ENCODE assay signal across 12 cellular contexts in the genomic region with DNA sequence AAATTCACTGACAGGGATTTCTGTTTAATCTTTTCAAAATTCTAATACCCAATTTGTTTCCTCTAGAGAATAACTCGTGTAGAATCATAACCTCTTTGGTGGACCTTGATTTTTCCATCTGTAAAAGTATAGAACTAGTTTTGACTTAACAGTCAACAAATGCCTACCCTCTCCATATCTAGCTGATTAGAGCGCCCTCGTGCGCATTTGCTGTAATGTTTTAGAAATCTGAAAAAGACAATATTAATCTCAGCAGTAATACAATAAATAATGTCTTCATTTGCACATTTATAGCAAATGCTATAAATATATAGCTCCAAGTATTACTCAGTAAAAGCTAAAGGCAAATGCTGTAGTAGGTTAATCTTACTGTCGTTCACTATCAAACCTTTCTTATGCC. TPM values are rescaled to one million over a fixed set of nuclear protein-coding genes. Genes with fewer than 3 reads are reported as not detected.
DNase-seq lines count a peak whose midpoint lies in the region; ATAC-seq and TF ChIP-seq lines count a peak whose summit lies in the region.
"Not testable (repeated sequence)": the region's sequence is repeated elsewhere in the genome, so short reads cannot be mapped to it uniquely, and the experiment has no call there.
"Had no signal": no experiment of that assay in that cellular context is flagged by ENCODE, and none has a peak within 500 bp of the region (broad histone marks: within the 10 kb centered on the region; RNA-seq: fewer than 3 reads in every experiment).

No MANE protein-coding gene starts in this region.

- not testable (repeated sequence) for TF ChIP-seq POLR2A in right lobe of liver (IDR thresholded peaks at IDR 0.05)

- not testable (repeated sequence) for H3K4me1 ChIP-seq in MM.1S (ENCODE audit: low read length); endodermal cell (ENCODE audit: control insufficient read depth, insufficient read depth, low read length); right lobe of liver; smooth muscle cell (ENCODE audit: low read depth)

- not testable (repeated sequence) for H3K36me3 Mint-ChIP-seq in activated CD4-positive, alpha-beta T cell treated with anti-CD3 and anti-CD28 coated beads, Interleukin-2, amount 10 ng/mL, durations not matched to agents 24 days and 14 days (ENCODE audit: low read depth); activated naive CD4-positive, alpha-beta T cell treated with anti-CD3 and anti-CD28 coated beads for 36 hours (ENCODE audit: low read depth); endodermal cell (ENCODE audit: low read depth)

- CTCF ChIA-PET in activated naive CD4-positive, alpha-beta T cell treated with anti-CD3 and anti-CD28 coated beads for 36 hours (lab: Charles Lee): not testable (repeated sequence)

- WGBS in endodermal cell (ENCODE audit: insufficient coverage in 1 of 2, insufficient read length in 1 of 2), 2 experiments: no CpG with 5 or more reads among the region's 5 CpGs
- WGBS in right lobe of liver (ENCODE audit: insufficient coverage, low coverage, low lambda C conversion rate, missing lambda C conversion rate): 39% methylated on average over 4 of the region's 5 CpGs
- 29% methylated on average over 5 of the region's 5 CpGs for WGBS in smooth muscle cell (ENCODE audit: low lambda C conversion rate)

- not testable (repeated sequence) for ATAC-seq in right lobe of liver

- not testable (repeated sequence) for H3K27me3 ChIP-seq in MM.1S (replicated peaks; ENCODE audit: insufficient read depth, low read length); endodermal cell (ENCODE audit: control insufficient read depth, insufficient read depth, low read length, poor library complexity, severe bottlenecking); right lobe of liver; smooth muscle cell (ENCODE audit: low read depth)

- not testable (repeated sequence) for H4K20me1 ChIP-seq in MM.1S (ENCODE audit: insufficient read depth, low read length); smooth muscle cell (ENCODE audit: low read depth)

- not testable (repeated sequence) for H3K4me2 ChIP-seq in MM.1S (ENCODE audit: low read depth, low read length); smooth muscle cell

- not testable (repeated sequence) for H3K4me3 ChIP-seq in MM.1S (ENCODE audit: low read length); endodermal cell (ENCODE audit: low read length); right lobe of liver; smooth muscle cell

- not testable (repeated sequence) for DNase-seq in MM.1S; endodermal cell; smooth muscle cell (lab: John Stamatoyannopoulos, UW; ENCODE audit: unreplicated experiment)
- peak; percentile 59 for DNase-seq in activated CD4-positive, alpha-beta T cell treated with anti-CD3 and anti-CD28 coated beads, Interleukin-2, amount 10 ng/mL, durations not matched to agents 24 days and 14 days
- DNase-seq in activated naive CD4-positive, alpha-beta T cell treated with anti-CD3 and anti-CD28 coated beads for 36 hours: peak; percentile 56
- DNase-seq in right lobe of liver: peak in 1 of 3 donors; percentile 32

- not testable (repeated sequence) for H3K27ac ChIP-seq in 22Rv1; MM.1S (ENCODE audit: low read length); endodermal cell (ENCODE audit: low read depth, low read length); right lobe of liver; smooth muscle cell (ENCODE audit: low read depth)

- not testable (repeated sequence) for H3K9me3 Mint-ChIP-seq in activated CD4-positive, alpha-beta T cell treated with anti-CD3 and anti-CD28 coated beads, Interleukin-2, amount 10 ng/mL, durations not matched to agents 24 days and 14 days; activated naive CD4-positive, alpha-beta T cell treated with anti-CD3 and anti-CD28 coated beads for 36 hours; endodermal cell

- H3K4me3 Mint-ChIP-seq in activated CD4-positive, alpha-beta T cell treated with anti-CD3 and anti-CD28 coated beads, Interleukin-2, amount 10 ng/mL, durations not matched to agents 24 days and 14 days; activated naive CD4-positive, alpha-beta T cell treated with anti-CD3 and anti-CD28 coated beads for 36 hours; endodermal cell: not testable (repeated sequence)

- H3K4me1 Mint-ChIP-seq in activated CD4-positive, alpha-beta T cell treated with anti-CD3 and anti-CD28 coated beads, Interleukin-2, amount 10 ng/mL, durations not matched to agents 24 days and 14 days; activated naive CD4-positive, alpha-beta T cell treated with anti-CD3 and anti-CD28 coated beads for 36 hours (ENCODE audit: low read depth); endodermal cell: not testable (repeated sequence)

- not testable (repeated sequence) for H2AFZ ChIP-seq in MM.1S (ENCODE audit: low read length); smooth muscle cell (ENCODE audit: low read depth)

- H3K36me3 ChIP-seq in MM.1S (replicated peaks; ENCODE audit: insufficient read depth, low read length); endodermal cell (ENCODE audit: control insufficient read depth, insufficient read depth, low read length); right lobe of liver; smooth muscle cell (ENCODE audit: low read depth): not testable (repeated sequence)

- H3K27ac Mint-ChIP-seq in activated CD4-positive, alpha-beta T cell treated with anti-CD3 and anti-CD28 coated beads, Interleukin-2, amount 10 ng/mL, durations not matched to agents 24 days and 14 days; activated naive CD4-positive, alpha-beta T cell treated with anti-CD3 and anti-CD28 coated beads for 36 hours; endodermal cell: not testable (repeated sequence)

- not testable (repeated sequence) for H3K27me3 Mint-ChIP-seq in activated CD4-positive, alpha-beta T cell treated with anti-CD3 and anti-CD28 coated beads, Interleukin-2, amount 10 ng/mL, durations not matched to agents 24 days and 14 days; activated naive CD4-positive, alpha-beta T cell treated with anti-CD3 and anti-CD28 coated beads for 36 hours (ENCODE audit: low read depth); endodermal cell (ENCODE audit: insufficient read depth)

- not testable (repeated sequence) for H3K79me2 ChIP-seq in MM.1S (ENCODE audit: low read length); smooth muscle cell (ENCODE audit: low read depth)

- H3K9me3 ChIP-seq in MM.1S (replicated peaks; ENCODE audit: insufficient read depth, low read length); endodermal cell (ENCODE audit: control insufficient read depth, low read length); right lobe of liver; smooth muscle cell (replicated peaks; ENCODE audit: low read depth): not testable (repeated sequence)

- TF ChIP-seq CTCF in 22Rv1 (IDR thresholded peaks at IDR 0.05): 0 out of 2 replicates have a peak, but pooled peaks have one; percentile 22
- 0 out of 3 replicates have a peak, but pooled peaks have one; percentile 2 for TF ChIP-seq CTCF in GM12872 (IDR thresholded peaks at IDR 0.05; ENCODE audit: insufficient read depth, low read depth, low read length)
- peak; percentile 11; the same call in 1 of the 2 replicates for TF ChIP-seq CTCF in MM.1S (IDR thresholded peaks at IDR 0.05; ENCODE audit: low read length)
- TF ChIP-seq CTCF in endodermal cell (conservative IDR thresholded peaks at IDR 0.05): peak; percentile 47
- TF ChIP-seq CTCF in right lobe of liver (IDR thresholded peaks at IDR 0.05): peak in 3 of 4 donors; percentile 17 to 26 (median 22)
- peak; percentile 30 for TF ChIP-seq CTCF in smooth muscle cell (IDR thresholded peaks at IDR 0.05; ENCODE audit: borderline replicate concordance, insufficient read depth, poor library complexity, severe bottlenecking)

- H3F3A ChIP-seq in MM.1S (ENCODE audit: insufficient read depth, low read length); smooth muscle cell (ENCODE audit: low read depth): not testable (repeated sequence)

- H3K9ac ChIP-seq in MM.1S (ENCODE audit: low read length); endodermal cell (ENCODE audit: extremely low read depth, low read length, poor library complexity, severe bottlenecking); smooth muscle cell (ENCODE audit: low read depth): not testable (repeated sequence)

- H3K9me2 ChIP-seq in MM.1S (replicated peaks; ENCODE audit: insufficient read depth, low read length): not testable (repeated sequence)

- intact Hi-C loops in activated CD4-positive, alpha-beta T cell treated with anti-CD3 and anti-CD28 coated beads, Interleukin-2, amount 10 ng/mL, durations not matched to agents 24 days and 14 days (cut with micrococcal nuclease); activated naive CD4-positive, alpha-beta T cell treated with anti-CD3 and anti-CD28 coated beads for 36 hours (cut with micrococcal nuclease); right lobe of liver (cut with DNase I): not testable (repeated sequence)

RNA-seq across cellular contexts. Expression of gene CCL4L2, which starts 18.8 kb away (rescaled TPM):
- total RNA-seq in activated CD4-positive, alpha-beta T cell treated with anti-CD3 and anti-CD28 coated beads, Interleukin-2, amount 10 ng/mL, durations not matched to agents 24 days and 14 days: 11.5 and 11.9 TPM in 2 replicates
- total RNA-seq in activated naive CD4-positive, alpha-beta T cell treated with anti-CD3 and anti-CD28 coated beads for 36 hours: 1 to 10 TPM; 1.0 to 1.4 TPM
- total RNA-seq in endodermal cell (not detected), right lobe of liver (1 to 10 TPM in 2 of 6 experiments, under 1 TPM in 2, not detected in 2; 0.44 to 2.5 (median 1.5) TPM), smooth muscle cell (not detected in 2 replicates)
- polyA plus RNA-seq in endodermal cell (2013, experiment 1 of 2): not detected
- not detected for polyA plus RNA-seq in endodermal cell (2013, experiment 2 of 2)
- polyA plus RNA-seq in smooth muscle cell: 0.35 TPM in 1 of 2 replicates, not detected in the other
- total RNA-seq: Caco-2, GM23248, HT1080, RPMI7951 had no signal

RNA-seq across cellular contexts. Expression of gene CCL3L1, which starts 33.1 kb away (rescaled TPM):
- 4.4 and 4.5 TPM in 2 replicates for total RNA-seq in activated CD4-positive, alpha-beta T cell treated with anti-CD3 and anti-CD28 coated beads, Interleukin-2, amount 10 ng/mL, durations not matched to agents 24 days and 14 days
- 1 to 10 TPM; 1.9 to 2.0 TPM for total RNA-seq in activated naive CD4-positive, alpha-beta T cell treated with anti-CD3 and anti-CD28 coated beads for 36 hours
- total RNA-seq in endodermal cell (1 to 10 TPM in 1 of 2 donors, under 1 TPM in 1; 0.35 to 2.0 TPM), right lobe of liver (1 to 10 TPM in 1 of 6 experiments, under 1 TPM in 1, not detected in 4; 0.81 to 2.8 TPM), smooth muscle cell (0.81 TPM in 1 of 2 replicates, not detected in the other)
- not detected for polyA plus RNA-seq in endodermal cell (2013, experiment 1 of 2)
- not detected for polyA plus RNA-seq in endodermal cell (2013, experiment 2 of 2)
- 1.9 TPM in 1 of 2 replicates, not detected in the other for polyA plus RNA-seq in smooth muscle cell
- total RNA-seq: Caco-2, GM23248, HT1080 had no signal
- polyA plus RNA-seq: GM23248 had no signal

RNA-seq across cellular contexts. Expression of gene TBC1D3I, which starts 34.7 kb away (rescaled TPM):
- total RNA-seq in activated CD4-positive, alpha-beta T cell treated with anti-CD3 and anti-CD28 coated beads, Interleukin-2, amount 10 ng/mL, durations not matched to agents 24 days and 14 days: 0.65 and 1.9 TPM in 2 replicates
- total RNA-seq in activated naive CD4-positive, alpha-beta T cell treated with anti-CD3 and anti-CD28 coated beads for 36 hours: under 1 TPM in 1 of 2 experiments, not detected in 1; 0.19 TPM
- under 1 TPM in 1 of 2 donors, not detected in 1; 0.75 TPM for total RNA-seq in endodermal cell
- 0.25 TPM for polyA plus RNA-seq in endodermal cell (2013, experiment 1 of 2)
- polyA plus RNA-seq in endodermal cell (2013, experiment 2 of 2): 0.54 TPM
- total RNA-seq in right lobe of liver: under 1 TPM in 3 of 6 experiments, not detected in 3; 0.19 to 0.53 (median 0.24) TPM
- total RNA-seq in smooth muscle cell: 0.18 TPM in 1 of 2 replicates, not detected in the other
- polyA plus RNA-seq in smooth muscle cell: 0.11 TPM in 1 of 2 replicates, not detected in the other
- total RNA-seq: GM23248, RPMI7951 had no signal
- polyA plus RNA-seq: GM23248 had no signal

RNA-seq across cellular contexts. Expression of gene TBC1D3B, which starts 53.2 kb away (rescaled TPM):
- total RNA-seq in activated CD4-positive, alpha-beta T cell treated with anti-CD3 and anti-CD28 coated beads, Interleukin-2, amount 10 ng/mL, durations not matched to agents 24 days and 14 days: 8.9 and 9.8 TPM in 2 replicates
- 1 to 10 TPM; 1.8 to 2.6 TPM for total RNA-seq in activated naive CD4-positive, alpha-beta T cell treated with anti-CD3 and anti-CD28 coated beads for 36 hours
- total RNA-seq in endodermal cell (10 to 100 TPM; 13.1 to 18.4 TPM), right lobe of liver (1 to 10 TPM in 4 of 6 experiments, not detected in 2; 2.4 to 6.5 (median 3.7) TPM), smooth muscle cell (not detected in 2 replicates)
- polyA plus RNA-seq in endodermal cell (2013, experiment 1 of 2): 2.9 TPM
- polyA plus RNA-seq in endodermal cell (2013, experiment 2 of 2): 4.7 TPM
- polyA plus RNA-seq in smooth muscle cell: 1.4 and 2.8 TPM in 2 replicates
- total RNA-seq: GM23248, HT1080, RPMI7951 had no signal
